Comparison of ENCODE assay signal across 8 cellular contexts in the genomic region with DNA sequence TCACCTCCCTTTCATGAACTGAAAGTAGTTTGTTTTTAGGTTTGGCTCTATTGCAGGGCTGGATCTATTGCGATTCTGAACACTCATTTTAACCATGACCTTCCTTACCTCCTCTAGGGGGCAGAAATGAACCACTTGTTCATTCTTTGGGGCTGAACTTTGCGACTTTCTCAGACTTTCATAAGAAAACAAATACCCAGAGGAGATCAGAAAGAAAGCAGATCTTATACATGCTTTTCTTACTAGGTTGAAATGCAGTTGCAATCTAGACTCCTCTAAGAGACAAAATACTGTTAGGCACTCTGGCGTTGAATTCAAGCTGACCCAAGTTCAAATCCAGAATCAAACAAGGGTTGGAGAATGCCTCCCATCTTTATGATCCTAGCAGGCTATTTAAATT. TPM values are rescaled to one million over a fixed set of nuclear protein-coding genes. Genes with fewer than 3 reads are reported as not detected.
DNase-seq lines count a peak whose midpoint lies in the region; TF ChIP-seq lines count a peak whose summit lies in the region.

No MANE protein-coding gene starts in this region.

- H3K4me3 ChIP-seq in GM12875 (ENCODE audit: low read depth, low read length) (no peak overlapping the region), left ventricle myocardium inferior (no peak overlapping the region), sigmoid colon (no peak overlapping the region)

- intact Hi-C loops in left ventricle myocardium inferior (cut with micrococcal nuclease) = loop anchor here (5.0 kb wide), 1 partner anchor 91 kb away; no protein-coding TSS in a partner anchor
- intact Hi-C loops in sigmoid colon (cut with DNase I) = loop anchor here (5.0 to 10.0 kb wide), 2 partner anchors 76 to 243 kb away; partner anchors contain the start of gene CHURC1

- TF ChIP-seq CTCF in GM12875 (IDR thresholded peaks at IDR 0.05; ENCODE audit: borderline replicate concordance, insufficient read depth, low read depth, low read length) = peak; percentile 61
- peak; percentile 77 for TF ChIP-seq CTCF in left ventricle myocardium inferior (IDR thresholded peaks at IDR 0.05; ENCODE audit: borderline replicate concordance)
- TF ChIP-seq CTCF in sigmoid colon (IDR thresholded peaks at IDR 0.05) = peak; percentile 66 to 87 (median 71)

- peak; percentile 73 for DNase-seq in AG08395 (ENCODE audit: low spot score)
- peak; percentile 73 for DNase-seq in NCI-H2171 treated with DMSO at 0.1 percent for 48 hours (lab: John Stamatoyannopoulos, UW)
- peak; percentile 68 for DNase-seq in amniotic epithelial cell (ENCODE audit: low read depth)
- DNase-seq in left ventricle myocardium inferior = no peak
- DNase-seq in sigmoid colon = no peak
- DNase-seq in stimulated activated naive CD4-positive, alpha-beta T cell treated with Interleukin-2 at 50 U/mL for 16 hours (lab: John Stamatoyannopoulos, UW) = no peak
- DNase-seq in T-helper 9 cell = no peak

- H3K27ac ChIP-seq in left ventricle myocardium inferior (replicated peaks) = no peak overlapping the region
- H3K27ac ChIP-seq in sigmoid colon = peak overlapping the region in 1 of 4 donors; percentile 49

- H3K4me1 ChIP-seq in left ventricle myocardium inferior (peaks cover 5% of the 10 kb centered on the region), sigmoid colon (peaks cover 0 to 20% (median 11%) of the 10 kb centered on the region in 4 donors)

- TF ChIP-seq EP300 in sigmoid colon (IDR thresholded peaks at IDR 0.05) = no peak

- H3K9me3 ChIP-seq in left ventricle myocardium inferior (replicated peaks) (no peaks in the 10 kb centered on the region), sigmoid colon (no peaks in the 10 kb centered on the region)

- 3 to 15% methylated on average over 3 of the region's 3 CpGs for WGBS in sigmoid colon, 2 donors

- H3K27me3 ChIP-seq in left ventricle myocardium inferior (ENCODE audit: low read depth) = no peaks in the 10 kb centered on the region
- peaks cover 0 to 2% (median 0%) of the 10 kb centered on the region in 3 donors for H3K27me3 ChIP-seq in sigmoid colon

- no peak for TF ChIP-seq POLR2A in sigmoid colon (IDR thresholded peaks at IDR 0.05)

- no peaks in the 10 kb centered on the region for H3K36me3 ChIP-seq in left ventricle myocardium inferior
- H3K36me3 ChIP-seq in sigmoid colon = no peaks in the 10 kb centered on the region

RNA-seq across cellular contexts. Expression of gene PLEKHG3, which starts 32.6 kb away (rescaled TPM):
- total RNA-seq in left ventricle myocardium inferior = 16.5 TPM
- 10 to 100 TPM; 34.4 to 67.9 (median 52.3) TPM for total RNA-seq in sigmoid colon
- 10 to 100 TPM; 16.9 to 26.8 (median 17.4) TPM for polyA plus RNA-seq in sigmoid colon

Comparison
In these comparisons a context has a peak if more than half of its experiments do, and no peak if none do; other contexts are left out.
1. DNase-seq: peak in AG08395 (single experiment), NCI-H2171 treated with DMSO at 0.1 percent for 48 hours (single experiment) and amniotic epithelial cell (single experiment); none in left ventricle myocardium inferior (single experiment), sigmoid colon (single experiment), stimulated activated naive CD4-positive, alpha-beta T cell treated with Interleukin-2 at 50 U/mL for 16 hours (single experiment) and T-helper 9 cell (single experiment).
2. Peak in every context shown above with its lines, with median percentiles within 50 percentile points of each other: CTCF ChIP-seq.